In genomic region chr19:18699403-18700054, GRCh38 we compare ENCODE assay signal across 13 cellular contexts. TPM values are rescaled to one million over a fixed set of nuclear protein-coding genes. Genes with fewer than 3 reads are reported as not detected.
DNase-seq lines count a peak whose midpoint lies in the region; ATAC-seq and TF ChIP-seq lines count a peak whose summit lies in the region.
"Had no signal": no experiment of that assay in that cellular context is flagged by ENCODE, and none has a peak within 500 bp of the region (broad histone marks: within the 10 kb centered on the region; RNA-seq: fewer than 3 reads in every experiment).

No MANE protein-coding gene starts in this region.

- no peaks in the 10 kb centered on the region for H4K20me1 ChIP-seq in mammary epithelial cell (ENCODE audit: insufficient read depth, low read length)

- no peaks in the 10 kb centered on the region for H3K27me3 ChIP-seq in mammary epithelial cell (ENCODE audit: insufficient read depth, low read length)

- CTCF ChIA-PET in MCF 10A (lab: Yijun Ruan, JAX): interaction anchor here (0.7 kb wide), 1 partner anchor 546 kb away, joined by 3 read pairs; no protein-coding TSS in a partner anchor
- CTCF ChIA-PET in mammary epithelial cell (lab: Charles Lee; ENCODE audit: low non-redundant PET): no interaction called here

- H3K4me3 Mint-ChIP-seq in MCF 10A (ENCODE audit: unreplicated experiment) (no peak overlapping the region), CD14-positive monocyte (peak overlapping the region in 1 of 2 donors; percentile 58)
- H3K4me3 Mint-ChIP-seq in activated naive CD8-positive, alpha-beta T cell treated with anti-CD3 and anti-CD28 coated beads for 36 hours: peak overlapping the region; percentile 77
- H3K4me3 Mint-ChIP-seq: type B pancreatic cell had no signal

- peak; percentile 48 for DNase-seq in MCF 10A (ENCODE audit: unreplicated experiment)
- no peak for DNase-seq in mammary epithelial cell
- DNase-seq in activated naive CD8-positive, alpha-beta T cell treated with anti-CD3 and anti-CD28 coated beads for 36 hours: no peak
- peak in 2 of 3 donors; percentile 42 to 46 for DNase-seq in mucosa of descending colon
- no peak for DNase-seq in CD14-positive monocyte (ENCODE audit: low spot score)
- DNase-seq in NCI-H748 (lab: John Stamatoyannopoulos, UW; ENCODE audit: unreplicated experiment): no peak
- no peak for DNase-seq in coronary artery (ENCODE audit: low spot score)
- DNase-seq: activated CD8-positive, alpha-beta memory T cell treated with anti-CD3 and anti-CD28 coated beads, Interleukin-2, amount 50 U/mL, for 48 hours; C1 segment of cervical spinal cord; left cardiac atrium; NCI-H2171 had no signal

- H3K4me2 ChIP-seq in mammary epithelial cell (ENCODE audit: insufficient read depth, low read depth, low read length): no peak overlapping the region

- no TSS peak for BruUV-seq in MCF 10A (replicated peaks; lab: Mats Ljungman, UMichigan)
- no TSS peak for BruUV-seq in mammary epithelial cell (replicated peaks; lab: Mats Ljungman, UMichigan)

- H3K79me2 ChIP-seq in mammary epithelial cell (ENCODE audit: insufficient read depth, low read length): peaks cover 39% of the 10 kb centered on the region

- no peaks in the 10 kb centered on the region for H3K9me3 ChIP-seq in mammary epithelial cell (replicated peaks; ENCODE audit: insufficient read depth, low read length)
- H3K9me3 ChIP-seq in mucosa of descending colon: no peaks in the 10 kb centered on the region

- H3K4me1 ChIP-seq in mammary epithelial cell (ENCODE audit: insufficient read depth, low read length) (peaks cover 24% of the 10 kb centered on the region), mucosa of descending colon (ENCODE audit: low read depth) (peaks cover 4% of the 10 kb centered on the region)

- in situ Hi-C loops in mammary epithelial cell (cut with MboI; ENCODE audit: low sequenced_read_pairs in 2 of 2): loop anchor here in 1 of 2 donors (25.0 kb wide), 1 partner anchor 237 kb away; no protein-coding TSS in a partner anchor

- no peaks in the 10 kb centered on the region for H3K27me3 Mint-ChIP-seq in MCF 10A (ENCODE audit: insufficient read depth, unreplicated experiment)
- H3K27me3 Mint-ChIP-seq in activated naive CD8-positive, alpha-beta T cell treated with anti-CD3 and anti-CD28 coated beads for 36 hours: no peaks in the 10 kb centered on the region
- H3K27me3 Mint-ChIP-seq in CD14-positive monocyte (ENCODE audit: low read depth in 3 of 3): peaks cover 0 to 8% (median 4%) of the 10 kb centered on the region in 3 donors

- no peak overlapping the region for H3K9ac ChIP-seq in mammary epithelial cell (ENCODE audit: insufficient read depth, low read length)

- peak; percentile 57 for ATAC-seq in mucosa of descending colon
- ATAC-seq in HG02981 (IDR thresholded peaks at IDR 0.05; ENCODE audit: unreplicated experiment): no peak

- no peak overlapping the region for H2AFZ ChIP-seq in mammary epithelial cell (ENCODE audit: low read depth, low read length)

- no peak overlapping the region for H3K27ac Mint-ChIP-seq in MCF 10A (ENCODE audit: low read depth, unreplicated experiment)
- peak overlapping the region; percentile 50 for H3K27ac Mint-ChIP-seq in activated naive CD8-positive, alpha-beta T cell treated with anti-CD3 and anti-CD28 coated beads for 36 hours
- H3K27ac Mint-ChIP-seq in CD14-positive monocyte: peak overlapping the region in 1 of 7 donors; percentile 24
- H3K27ac Mint-ChIP-seq: type B pancreatic cell had no signal

- no peaks in the 10 kb centered on the region for H3K9me3 Mint-ChIP-seq in MCF 10A (ENCODE audit: unreplicated experiment)
- no peaks in the 10 kb centered on the region for H3K9me3 Mint-ChIP-seq in activated naive CD8-positive, alpha-beta T cell treated with anti-CD3 and anti-CD28 coated beads for 36 hours
- H3K9me3 Mint-ChIP-seq in CD14-positive monocyte: no peaks in the 10 kb centered on the region
- H3K9me3 Mint-ChIP-seq: type B pancreatic cell had no signal

- no peak overlapping the region for H3K4me3 ChIP-seq in mammary epithelial cell (replicated peaks in 1 of 3; ENCODE audit: insufficient read depth in 1 of 3, low read depth in 2 of 3, low read length in 3 of 3)
- H3K4me3 ChIP-seq in mucosa of descending colon: no peak overlapping the region
- H3K4me3 ChIP-seq in coronary artery: no peak overlapping the region

- POLR2A ChIA-PET in MCF 10A (lab: Yijun Ruan, JAX): interaction anchor here (0.6 kb wide), 1 partner anchor 346 kb away, joined by 3 read pairs; no protein-coding TSS in a partner anchor

- intact Hi-C loops in MCF 10A (cut with micrococcal nuclease): no loop called here
- intact Hi-C loops in mammary epithelial cell (cut with micrococcal nuclease): no loop called here
- intact Hi-C loops in mucosa of descending colon (cut with DNase I, micrococcal nuclease): no loop called here
- intact Hi-C loops in CD14-positive monocyte (cut with micrococcal nuclease): loop anchor here (5.0 to 10.0 kb wide), 2 partner anchors 42 to 145 kb away; no protein-coding TSS in a partner anchor

- 60% methylated on average over 10 of the region's 14 CpGs for WGBS in mammary epithelial cell (ENCODE audit: low coverage, missing lambda C conversion rate)

- H3K36me3 Mint-ChIP-seq in MCF 10A (ENCODE audit: insufficient read depth, unreplicated experiment) (no peaks in the 10 kb centered on the region), CD14-positive monocyte (peaks cover 3 to 13% of the 10 kb centered on the region in 2 donors)
- H3K36me3 Mint-ChIP-seq in activated naive CD8-positive, alpha-beta T cell treated with anti-CD3 and anti-CD28 coated beads for 36 hours: no peaks in the 10 kb centered on the region
- H3K36me3 Mint-ChIP-seq: type B pancreatic cell had no signal

- dilution Hi-C loops in mammary epithelial cell (cut with HindIII; ENCODE audit: low sequenced_read_pairs): no loop called here

- TF ChIP-seq CTCF in MCF 10A (IDR thresholded peaks at IDR 0.05; ENCODE audit: unreplicated experiment) (no peak), mammary epithelial cell (conservative IDR thresholded peaks at IDR 0.05 in 1 of 2, IDR thresholded peaks at IDR 0.05 in 1 of 2; ENCODE audit: extremely low read depth in 1 of 2, insufficient read depth in 1 of 2, low read depth in 1 of 2, low read length in 2 of 2) (no peak), mucosa of descending colon (IDR thresholded peaks at IDR 0.05) (no peak), CD14-positive monocyte (IDR thresholded peaks at IDR 0.05) (no peak), coronary artery (IDR thresholded peaks at IDR 0.05) (no peak)

- H3K4me1 Mint-ChIP-seq in MCF 10A (ENCODE audit: insufficient read depth, unreplicated experiment) (peaks cover 13% of the 10 kb centered on the region), CD14-positive monocyte (peaks cover 25% of the 10 kb centered on the region)
- H3K4me1 Mint-ChIP-seq in activated naive CD8-positive, alpha-beta T cell treated with anti-CD3 and anti-CD28 coated beads for 36 hours: peaks cover 31% of the 10 kb centered on the region

- H3K27ac ChIP-seq in mammary epithelial cell (ENCODE audit: insufficient read depth, low read depth, low read length) (no peak overlapping the region), coronary artery (peak overlapping the region in 1 of 2 donors; percentile 61)

- H3K36me3 ChIP-seq in mammary epithelial cell (ENCODE audit: insufficient read depth, low read length): no peaks in the 10 kb centered on the region
- no peaks in the 10 kb centered on the region for H3K36me3 ChIP-seq in mucosa of descending colon (ENCODE audit: low read depth)

RNA-seq across cellular contexts. Expression of gene CRTC1, which starts 16.0 kb away (rescaled TPM):
- 8.6 and 11.1 TPM in 2 replicates for total RNA-seq in MCF 10A (2022)
- 1 to 10 TPM; 2.2 to 8.2 TPM for total RNA-seq in mammary epithelial cell
- polyA plus RNA-seq in mammary epithelial cell: 2.2 TPM
- polyA minus RNA-seq in mammary epithelial cell: 5.9 TPM
- 1 to 10 TPM; 5.1 TPM for total RNA-seq in activated naive CD8-positive, alpha-beta T cell treated with anti-CD3 and anti-CD28 coated beads for 36 hours
- total RNA-seq in mucosa of descending colon: 10 to 100 TPM; 11.5 to 15.1 (median 12.5) TPM
- polyA plus RNA-seq in CD14-positive monocyte: under 1 TPM; 0.28 to 0.55 TPM

Comparison
In these comparisons a context has a peak if more than half of its experiments do, and no peak if none do; other contexts are left out.
1. DNase-seq: peak in MCF 10A (single experiment) and mucosa of descending colon (2 of 3); none in mammary epithelial cell (single experiment), activated naive CD8-positive, alpha-beta T cell treated with anti-CD3 and anti-CD28 coated beads for 36 hours (single experiment), CD14-positive monocyte (single experiment), NCI-H748 (single experiment) and coronary artery (single experiment).
2. intact Hi-C loops: an anchor here in CD14-positive monocyte (5.0 to 10.0 kb wide); none called in MCF 10A, mammary epithelial cell and mucosa of descending colon.